ENCODE assay signal across 8 cellular contexts in the genomic region with DNA sequence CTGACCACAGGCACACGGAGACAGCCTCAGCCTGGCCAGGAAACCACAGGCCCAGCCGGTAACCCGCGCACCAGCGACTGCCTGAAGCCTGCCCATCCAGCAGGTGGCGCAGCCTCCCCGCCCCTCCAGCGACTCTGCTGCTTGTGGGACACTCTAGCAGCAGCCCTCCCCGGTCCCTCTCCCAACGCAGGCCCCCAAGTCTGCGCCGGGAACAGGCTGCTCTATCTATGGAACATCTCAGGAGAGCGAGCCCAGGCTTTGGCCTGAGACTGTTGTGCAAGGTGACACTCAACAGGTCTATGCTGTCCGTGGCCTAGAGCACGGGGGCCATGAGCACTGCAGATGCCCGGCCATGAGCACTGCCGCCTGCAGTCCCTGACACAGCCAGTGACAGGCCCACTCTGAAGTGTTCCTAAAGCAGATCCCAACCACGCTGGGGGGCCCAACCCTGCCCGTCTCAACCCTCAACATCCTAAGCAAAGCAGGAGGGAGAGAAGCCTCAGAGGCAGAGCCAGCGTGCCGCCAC. TPM values are rescaled to one million over a fixed set of nuclear protein-coding genes. Genes with fewer than 3 reads are reported as not detected.
DNase-seq lines count a peak whose midpoint lies in the region; ATAC-seq and TF ChIP-seq lines count a peak whose summit lies in the region.

No MANE protein-coding gene starts in this region.

- H3K9me3 ChIP-seq in right atrium auricular region = no peaks in the 10 kb centered on the region
- no peaks in the 10 kb centered on the region for H3K9me3 ChIP-seq in SK-N-SH

- no peak overlapping the region for H3K4me2 ChIP-seq in SK-N-SH

- H3K4me1 ChIP-seq in right atrium auricular region (no peaks in the 10 kb centered on the region), SK-N-SH (ENCODE audit: control insufficient read depth in 1 of 2, insufficient read depth in 2 of 2, low read depth in 1 of 2, low read length in 1 of 2) (no peaks in the 10 kb centered on the region)

- H4K20me1 ChIP-seq in SK-N-SH (ENCODE audit: insufficient read depth) = peaks cover 7% of the 10 kb centered on the region; the same call in 1 of the 2 replicates

- DNase-seq in Right ventricle myocardium superior = no peak
- no peak for DNase-seq in right atrium auricular region (ENCODE audit: low spot score)
- peak; percentile 64 for DNase-seq in SK-N-SH
- DNase-seq in erythroblast (lab: John Stamatoyannopoulos, UW) = peak; percentile 53 to 71
- peak; percentile 20 to 38 for DNase-seq in stimulated activated CD4-positive, alpha-beta T cell treated with anti-CD3 and anti-CD28 coated beads, Interleukin-2, amount 100 ng/mL, for 48 hours
- no peak for DNase-seq in amygdala (lab: John Stamatoyannopoulos, UW)
- no peak for DNase-seq in NCI-H1694 (lab: John Stamatoyannopoulos, UW)

- peaks cover 56% of the 10 kb centered on the region for H3K36me3 ChIP-seq in right atrium auricular region
- H3K36me3 ChIP-seq in SK-N-SH (replicated peaks in 1 of 2; ENCODE audit: control insufficient read depth in 1 of 2, insufficient read depth in 2 of 2, low read length in 1 of 2) = peaks cover 4 to 78% of the 10 kb centered on the region in 2 experiments

- TF ChIP-seq CTCF in right atrium auricular region (IDR thresholded peaks at IDR 0.05) (peak in 1 of 2 donors; percentile 37), SK-N-SH (IDR thresholded peaks at IDR 0.05) (peak; percentile 46)

- peaks cover 14% of the 10 kb centered on the region; the same call in 1 of the 2 replicates for H3K79me2 ChIP-seq in SK-N-SH (ENCODE audit: insufficient read depth)

- TF ChIP-seq RAD21 in SK-N-SH (IDR thresholded peaks at IDR 0.05; ENCODE audit: low read length) = peak; percentile 24; the same call in 1 of the 2 replicates

- H2AFZ ChIP-seq in SK-N-SH (ENCODE audit: low read depth) = no peak overlapping the region

- peak; percentile 32 for ATAC-seq in Right ventricle myocardium superior (ENCODE audit: poor library complexity)
- ATAC-seq in HG03469 (IDR thresholded peaks at IDR 0.05; ENCODE audit: unreplicated experiment) = no peak

- no peak overlapping the region for H3K9ac ChIP-seq in SK-N-SH

- TF ChIP-seq EP300 in SK-N-SH (IDR thresholded peaks at IDR 0.05; ENCODE audit: borderline replicate concordance in 1 of 2, low read depth in 1 of 2, low read length in 1 of 2) = no peak

- CTCF ChIA-PET in SK-N-SH (lab: Yijun Ruan, JAX) = interaction anchor here (1.3 to 1.6 kb wide), 2 partner anchors 13 to 14 kb away, joined by 3 to 4 read pairs; no protein-coding TSS in a partner anchor

- WGBS in SK-N-SH (ENCODE audit: low lambda C conversion rate) = 91% methylated on average over 7 of the region's 21 CpGs

- intact Hi-C loops in Right ventricle myocardium superior (cut with DNase I) = no loop called here

- no peaks in the 10 kb centered on the region for H3K9me2 ChIP-seq in SK-N-SH

- no peaks in the 10 kb centered on the region for H3F3A ChIP-seq in SK-N-SH (replicated peaks; ENCODE audit: insufficient read depth)

- H3K4me3 ChIP-seq in right atrium auricular region = no peak overlapping the region
- H3K4me3 ChIP-seq in SK-N-SH (ENCODE audit: low read depth in 2 of 2, low read length in 1 of 2) = no peak overlapping the region

- no peak overlapping the region for H3K27ac ChIP-seq in right atrium auricular region
- H3K27ac ChIP-seq in SK-N-SH (ENCODE audit: low read depth in 2 of 2, low read length in 1 of 2) = no peak overlapping the region; a peak in 1 of 4 replicates

- POLR2A ChIA-PET in SK-N-SH (lab: Yijun Ruan, JAX) = no interaction called here

- no peak for TF ChIP-seq POLR2A in erythroblast (IDR thresholded peaks at IDR 0.05; ENCODE audit: low read length)

- H3K27me3 ChIP-seq in right atrium auricular region = no peaks in the 10 kb centered on the region
- H3K27me3 ChIP-seq in SK-N-SH (ENCODE audit: insufficient read depth) = no peaks in the 10 kb centered on the region

TF ChIP-seq in SK-N-SH, 30 proteins besides CTCF, POLR2A, EP300 and RAD21:
- TF ChIP-seq NRF1 (IDR thresholded peaks at IDR 0.05; ENCODE audit: low read depth, low read length) = no peak
- TF ChIP-seq, protein P1, sequence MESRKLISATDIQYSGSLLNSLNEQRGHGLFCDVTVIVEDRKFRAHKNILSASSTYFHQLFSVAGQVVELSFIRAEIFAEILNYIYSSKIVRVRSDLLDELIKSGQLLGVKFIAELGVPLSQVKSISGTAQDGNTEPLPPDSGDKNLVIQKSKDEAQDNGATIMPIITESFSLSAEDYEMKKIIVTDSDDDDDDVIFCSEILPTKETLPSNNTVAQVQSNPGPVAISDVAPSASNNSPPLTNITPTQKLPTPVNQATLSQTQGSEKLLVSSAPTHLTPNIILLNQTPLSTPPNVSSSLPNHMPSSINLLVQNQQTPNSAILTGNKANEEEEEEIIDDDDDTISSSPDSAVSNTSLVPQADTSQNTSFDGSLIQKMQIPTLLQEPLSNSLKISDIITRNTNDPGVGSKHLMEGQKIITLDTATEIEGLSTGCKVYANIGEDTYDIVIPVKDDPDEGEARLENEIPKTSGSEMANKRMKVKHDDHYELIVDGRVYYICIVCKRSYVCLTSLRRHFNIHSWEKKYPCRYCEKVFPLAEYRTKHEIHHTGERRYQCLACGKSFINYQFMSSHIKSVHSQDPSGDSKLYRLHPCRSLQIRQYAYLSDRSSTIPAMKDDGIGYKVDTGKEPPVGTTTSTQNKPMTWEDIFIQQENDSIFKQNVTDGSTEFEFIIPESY (IDR thresholded peaks at IDR 0.05; ENCODE audit: borderline replicate concordance, low read depth) = no peak
- TF ChIP-seq EZH2phosphoT487 (IDR thresholded peaks at IDR 0.05; ENCODE audit: borderline replicate concordance, low read depth) = no peak
- TF ChIP-seq RXRA (IDR thresholded peaks at IDR 0.05; ENCODE audit: borderline replicate concordance, low read depth) = no peak
- no peak for TF ChIP-seq RFX5 (IDR thresholded peaks at IDR 0.05; ENCODE audit: low read length)
- 0 out of 2 replicates have a peak, but pooled peaks have one; percentile 11 for TF ChIP-seq SMC3 (IDR thresholded peaks at IDR 0.05; ENCODE audit: low read depth, low read length)
- no peak for TF ChIP-seq NFIC (IDR thresholded peaks at IDR 0.05; ENCODE audit: borderline replicate concordance)
TF ChIP-seq in SK-N-SH: peak in this region for 1.

RNA-seq across cellular contexts. Expression of gene WDR4, which starts 28.4 kb away (rescaled TPM):
- total RNA-seq in Right ventricle myocardium superior (4.5 TPM), right atrium auricular region (1 to 10 TPM; 1.7 to 4.8 TPM)
- polyA plus RNA-seq in SK-N-SH (2012; rRNA removed) = 21.8 and 26.5 TPM in 2 replicates
- polyA plus RNA-seq in SK-N-SH (2012; cell fraction: cytosol; rRNA removed) = 13.0 and 18.1 TPM in 2 replicates
- 36.3 and 54.9 TPM in 2 replicates for polyA plus RNA-seq in SK-N-SH (2012; cell fraction: nucleus; rRNA removed)

RNA-seq across cellular contexts. Expression of gene NDUFV3, which starts 42.2 kb away (rescaled TPM):
- total RNA-seq in Right ventricle myocardium superior (56.6 TPM), right atrium auricular region (10 to 100 TPM; 28.8 to 37.4 TPM)
- 27.3 and 32.9 TPM in 2 replicates for polyA plus RNA-seq in SK-N-SH (2012; rRNA removed)
- 22.8 and 24.3 TPM in 2 replicates for polyA plus RNA-seq in SK-N-SH (2012; cell fraction: cytosol; rRNA removed)
- polyA plus RNA-seq in SK-N-SH (2012; cell fraction: nucleus; rRNA removed) = 26.2 and 27.4 TPM in 2 replicates

Comparison
In these comparisons a context has a peak if more than half of its experiments do, and no peak if none do; other contexts are left out.
1. DNase-seq: peak in SK-N-SH (single experiment), erythroblast (2 of 2) and stimulated activated CD4-positive, alpha-beta T cell treated with anti-CD3 and anti-CD28 coated beads, Interleukin-2, amount 100 ng/mL, for 48 hours (2 of 2); none in Right ventricle myocardium superior (single experiment), right atrium auricular region (single experiment), amygdala (0 of 56) and NCI-H1694 (single experiment).